8 cellular contexts compared by ENCODE assay signal in the genomic region with DNA sequence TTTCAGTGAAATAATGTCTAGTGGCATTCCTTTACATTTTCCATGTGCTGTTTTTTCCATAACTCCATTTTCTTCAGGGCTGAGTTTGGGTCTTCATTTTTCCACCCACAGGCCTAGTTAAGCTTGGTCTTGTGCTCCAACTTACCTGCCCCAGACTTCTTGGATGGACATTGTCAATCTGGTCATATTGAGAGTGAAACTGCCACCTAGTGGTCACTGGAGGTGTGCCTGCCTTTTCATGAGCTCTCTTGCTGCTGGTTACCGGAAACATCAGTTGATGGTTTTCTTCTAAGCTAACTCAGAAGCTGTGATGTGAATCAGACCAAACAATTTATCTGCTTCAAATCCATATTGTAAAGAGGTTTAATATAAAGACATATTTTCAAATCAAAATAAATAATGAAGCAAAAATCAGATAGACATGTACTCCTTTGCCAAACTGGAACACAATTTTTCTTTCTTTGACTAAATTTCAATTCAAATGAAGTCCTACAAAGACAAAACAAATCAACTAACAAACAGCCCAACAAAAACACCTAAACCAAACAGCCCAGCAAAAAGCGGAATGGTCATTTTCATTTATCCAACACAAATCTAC.
DNase-seq lines count a peak whose midpoint lies in the region; ATAC-seq, FAIRE-seq and TF ChIP-seq lines count a peak whose summit lies in the region.

No MANE protein-coding gene starts in this region.

- no peaks in the 10 kb centered on the region for H3K79me2 ChIP-seq in GM23248 (ENCODE audit: insufficient read depth)
- H3K79me2 ChIP-seq in astrocyte (ENCODE audit: insufficient read depth, low read length) = no peaks in the 10 kb centered on the region

- H3K9me3 ChIP-seq in GM23248 (ENCODE audit: low read depth) (no peaks in the 10 kb centered on the region), astrocyte (ENCODE audit: insufficient read depth, low read depth, low read length) (no peaks in the 10 kb centered on the region)

- 0 out of 2 replicates have a peak, but pooled peaks cover 5% of the 10 kb centered on the region for H3F3A ChIP-seq in GM23248 (ENCODE audit: insufficient read depth)

- WGBS in GM23248 (ENCODE audit: low coverage in 1 of 2, low lambda C conversion rate in 2 of 2, missing lambda C conversion rate in 2 of 2), 2 experiments = 50 to 56% methylated on average over 2 of the region's 2 CpGs

- H3K4me1 Mint-ChIP-seq in astrocyte (ENCODE audit: low read depth, unreplicated experiment) = peaks cover 10% of the 10 kb centered on the region

- H3K36me3 Mint-ChIP-seq in astrocyte (ENCODE audit: low read depth, unreplicated experiment) = no peaks in the 10 kb centered on the region

- 0 out of 2 replicates have a peak, but pooled peaks cover 6% of the 10 kb centered on the region for H3K4me1 ChIP-seq in GM23248 (ENCODE audit: insufficient read depth)
- peaks cover 9% of the 10 kb centered on the region for H3K4me1 ChIP-seq in astrocyte (ENCODE audit: insufficient read depth, low read length)

- H3K27me3 ChIP-seq in GM23248 (replicated peaks; ENCODE audit: insufficient read depth) (no peaks in the 10 kb centered on the region), astrocyte (ENCODE audit: insufficient read depth, low read length) (no peaks in the 10 kb centered on the region)

- no peaks in the 10 kb centered on the region for H3K9me3 Mint-ChIP-seq in astrocyte (ENCODE audit: unreplicated experiment)

- no peak for FAIRE-seq in astrocyte (lab: Jason Lieb, UNC)

- H3K36me3 ChIP-seq in GM23248 (ENCODE audit: low read depth) (no peaks in the 10 kb centered on the region), astrocyte (ENCODE audit: insufficient read depth, low read length) (no peaks in the 10 kb centered on the region)

- H3K9ac ChIP-seq in GM23248 (no peak overlapping the region), astrocyte (ENCODE audit: low read length) (no peak overlapping the region)

- no peak for ATAC-seq in GM18517 (IDR thresholded peaks at IDR 0.05; ENCODE audit: unreplicated experiment)

- H4K20me1 ChIP-seq in GM23248 (ENCODE audit: insufficient read depth) (no peaks in the 10 kb centered on the region), astrocyte (ENCODE audit: insufficient read depth, low read length) (no peaks in the 10 kb centered on the region)

- H3K4me3 ChIP-seq in GM23248 (no peak overlapping the region), astrocyte (ENCODE audit: insufficient read depth, low read depth, low read length) (no peak overlapping the region)

- H3K9me2 ChIP-seq in GM23248 (ENCODE audit: insufficient read depth) = no peaks in the 10 kb centered on the region

- no peak overlapping the region for H3K4me2 ChIP-seq in GM23248 (ENCODE audit: unreplicated experiment)
- H3K4me2 ChIP-seq in astrocyte (ENCODE audit: low read length) = no peak overlapping the region

- H3K27ac Mint-ChIP-seq in astrocyte (ENCODE audit: unreplicated experiment) = peak overlapping the region; percentile 2

- H3K27me3 Mint-ChIP-seq in astrocyte (ENCODE audit: low read depth, unreplicated experiment) = no peaks in the 10 kb centered on the region

- TF ChIP-seq CTCF in astrocyte (IDR thresholded peaks at IDR 0.05; ENCODE audit: insufficient read depth, low read depth, low read length) = peak; percentile 92

- in situ Hi-C loops in GM23248 (cut with MboI) = loop anchor here (10.0 to 25.0 kb wide), 3 partner anchors 235 to 875 kb away; no protein-coding TSS in a partner anchor

- H3K27ac ChIP-seq in GM23248 (no peak overlapping the region), astrocyte (ENCODE audit: low read depth, low read length) (no peak overlapping the region)

- H3K4me3 Mint-ChIP-seq in astrocyte (ENCODE audit: unreplicated experiment) = no peak overlapping the region

- DNase-seq in EL (peak; percentile 56), GM23248 (peak; percentile 73), M059J (ENCODE audit: low read depth) (peak; percentile 63), T-helper 2 cell (peak in 4 of 5 experiments; percentile 35 to 90 (median 48)), astrocyte (ENCODE audit: low read depth) (no peak), iPS-NIHi11 (ENCODE audit: low spot score) (peak; percentile 78)
- peak; percentile 28 to 33 for DNase-seq in stimulated activated CD4-positive, alpha-beta T cell treated with anti-CD3 and anti-CD28 coated beads, Interleukin-1b, Interleukin-23, amount 100 ng/mL, for 1 hour (ENCODE audit: low read depth in 2 of 2)

- no peak overlapping the region for H2AFZ ChIP-seq in GM23248
- H2AFZ ChIP-seq in astrocyte (ENCODE audit: low read depth, low read length) = no peak overlapping the region
